In the genomic region with DNA sequence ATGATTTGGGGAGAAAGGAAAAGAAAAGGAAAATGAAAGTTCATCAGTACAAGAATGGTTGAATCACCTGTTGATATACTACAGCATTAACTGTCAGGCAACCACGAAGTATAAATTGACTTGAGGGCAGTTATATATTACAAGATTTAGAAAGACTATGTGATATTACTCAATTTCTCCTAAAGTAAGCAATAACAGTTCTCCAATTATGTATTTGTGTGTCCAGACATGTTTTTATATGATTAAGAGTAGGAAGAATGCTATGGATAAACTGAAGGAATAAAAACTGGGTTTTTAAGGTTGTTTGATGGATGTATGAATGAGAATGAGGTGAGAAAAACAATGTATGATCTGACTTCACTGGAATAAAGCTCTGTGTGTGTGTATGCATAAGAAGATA, we compare ENCODE assay signal across 26 cellular contexts.
"Had no signal": no experiment of that assay in that cellular context is flagged by ENCODE, and none has a peak within 500 bp of the region (broad histone marks: within the 10 kb centered on the region; RNA-seq: fewer than 3 reads in every experiment).

No MANE protein-coding gene starts in this region.

- H3K4me3 ChIP-seq: MG63 had no signal

- ATAC-seq: activated T-helper 17 cell treated with anti-CD3 and anti-CD28 coated beads, Interleukin-2, amount 50 U/mL, for 72 hours; Right ventricle myocardium inferior had no signal

- H3K27me3 ChIP-seq: brain microvascular endothelial cell, MG63 had no signal

- H3K4me2 ChIP-seq: SK-N-SH had no signal

- H3K36me3 ChIP-seq: brain microvascular endothelial cell, MG63 had no signal

- H3K9ac ChIP-seq: SK-N-SH had no signal

- DNase-seq: activated CD4-positive, alpha-beta memory T cell treated with anti-CD3 and anti-CD28 coated beads for 36 hours; activated CD4-positive, alpha-beta T cell treated with anti-CD3 and anti-CD28 coated beads, Interleukin-2, amount 10 ng/mL, durations not matched to agents 7 days and 5 days; activated CD4-positive, CD25-positive, alpha-beta regulatory T cell; activated CD8-positive, alpha-beta memory T cell treated with anti-CD3 and anti-CD28 coated beads for 24 hours; activated gamma-delta T cell; activated naive CD4-positive, alpha-beta T cell treated with anti-CD3 and anti-CD28 coated beads for 36 hours; activated T-cell treated with anti-CD3 and anti-CD28 coated beads, Interleukin-2, amount 50 U/mL, for 48 hours; brain microvascular endothelial cell; caudate nucleus; KG1; MG63; MV-4-11; NCI-H1092 treated with DMSO at 0.1 percent for 48 hours; NCI-H1417 treated with DMSO at 0.1 percent for 48 hours; NCI-H1694; NCI-H2029; NCI-H2107; NCI-H2171 treated with DMSO at 0.1 percent for 48 hours; NCI-H226; NCI-H526; NCI-H774; T-helper 1 cell had no signal

- H3K9me3 ChIP-seq: MG63, SK-N-SH had no signal

- H3K27ac ChIP-seq: brain microvascular endothelial cell, VCaP had no signal
